Comparison of ENCODE assay signal across 29 cellular contexts in genomic region chr17:37726891-37727780, GRCh38. TPM values are rescaled to one million over a fixed set of nuclear protein-coding genes. Genes with fewer than 3 reads are reported as not detected.
DNase-seq lines count a peak whose midpoint lies in the region; ATAC-seq and TF ChIP-seq lines count a peak whose summit lies in the region.
"Had no signal": no experiment of that assay in that cellular context is flagged by ENCODE, and none has a peak within 500 bp of the region (broad histone marks: within the 10 kb centered on the region; RNA-seq: fewer than 3 reads in every experiment).

No MANE protein-coding gene starts in this region.

- H3K79me1 ChIP-seq in trophoblast cell (ENCODE audit: low read length), result no peaks in the 10 kb centered on the region

- H3K9ac ChIP-seq in neural progenitor cell, result no peak overlapping the region
- H3K9ac ChIP-seq in trophoblast cell (ENCODE audit: low read length), result no peak overlapping the region
- H3K9ac ChIP-seq: GM23248 had no signal

- H2BK5ac ChIP-seq in trophoblast cell (ENCODE audit: low read depth, low read length, poor library complexity), result no peak overlapping the region

- no peak overlapping the region for H2AK5ac ChIP-seq in trophoblast cell (ENCODE audit: low read length)

- H3K18ac ChIP-seq in trophoblast cell (ENCODE audit: low read length), result no peak overlapping the region

- H3K27ac ChIP-seq in neural progenitor cell (no peak overlapping the region), left ventricle myocardium inferior (replicated peaks) (no peak overlapping the region), aorta (ENCODE audit: low read depth in 1 of 2, low read length in 2 of 2) (no peak overlapping the region), trophoblast cell (ENCODE audit: low read depth, low read length) (no peak overlapping the region)
- H3K27ac ChIP-seq: cardiac muscle cell, gastrocnemius medialis, GM23248, thyroid gland had no signal

- POLR2A ChIA-PET in WTC11 (lab: Charles Lee), result interaction anchor here (0.6 kb wide), 1 partner anchor 40 kb away, joined by 3 read pairs; no protein-coding TSS in a partner anchor

- H2BK12ac ChIP-seq in trophoblast cell (ENCODE audit: low read length), result no peak overlapping the region

- no peaks in the 10 kb centered on the region for H3K79me2 ChIP-seq in neural progenitor cell (ENCODE audit: low read depth)
- no peaks in the 10 kb centered on the region for H3K79me2 ChIP-seq in trophoblast cell (ENCODE audit: control insufficient read depth, insufficient read depth, low read length, poor library complexity)

- intact Hi-C loops in left ventricle myocardium inferior (cut with micrococcal nuclease) (no loop called here), aorta (cut with DNase I) (no loop called here)

- H3K4me3 ChIP-seq in neural progenitor cell, result no peak overlapping the region
- no peak overlapping the region for H3K4me3 ChIP-seq in left ventricle myocardium inferior
- H3K4me3 ChIP-seq in aorta (ENCODE audit: low read length in 2 of 2), result no peak overlapping the region
- no peak overlapping the region for H3K4me3 ChIP-seq in trophoblast cell (ENCODE audit: low read depth, low read length)
- H3K4me3 ChIP-seq: cardiac muscle cell, gastrocnemius medialis, GM23248, thyroid gland had no signal

- H3K9me3 ChIP-seq in neural progenitor cell (ENCODE audit: low read depth) (no peaks in the 10 kb centered on the region), left ventricle myocardium inferior (replicated peaks) (no peaks in the 10 kb centered on the region), aorta (ENCODE audit: control insufficient read depth, low read length) (peaks cover 1% of the 10 kb centered on the region), trophoblast cell (ENCODE audit: insufficient read depth, low read depth, low read length) (no peaks in the 10 kb centered on the region)
- H3K9me3 ChIP-seq: gastrocnemius medialis, thyroid gland had no signal

- peaks cover 30% of the 10 kb centered on the region for H4K20me1 ChIP-seq in neural progenitor cell (ENCODE audit: low read depth)

- no peak overlapping the region for H2BK120ac ChIP-seq in trophoblast cell (ENCODE audit: insufficient read depth, low read length, poor library complexity)

- CTCF ChIA-PET in WTC11 (lab: Charles Lee), result no interaction called here

- no peak overlapping the region for H4K8ac ChIP-seq in trophoblast cell (ENCODE audit: low read depth, low read length)

- H3K4me2 ChIP-seq in neural progenitor cell, result peak overlapping the region; percentile 17
- H3K4me2 ChIP-seq in trophoblast cell (ENCODE audit: low read length), result no peak overlapping the region

- H2AFZ ChIP-seq in neural progenitor cell (replicated peaks) (no peak overlapping the region), trophoblast cell (ENCODE audit: insufficient read depth, low read length, poor library complexity) (no peak overlapping the region)
- H2AFZ ChIP-seq: GM23248 had no signal

- peak; percentile 69 for DNase-seq in ELF-1 (ENCODE audit: low read depth, low spot score)
- DNase-seq in WTC11 (ENCODE audit: low spot score), result no peak
- DNase-seq in left lobe of liver (ENCODE audit: low spot score), result no peak
- peak; percentile 55 for DNase-seq in neural progenitor cell (ENCODE audit: low spot score)
- DNase-seq in NK-92 (lab: John Stamatoyannopoulos, UW; ENCODE audit: unreplicated experiment), result no peak
- no peak for DNase-seq in left ventricle myocardium inferior
- DNase-seq in aorta, result no peak
- no peak for DNase-seq in trophoblast cell
- DNase-seq: activated CD4-positive, CD25-positive, alpha-beta regulatory T cell; activated naive CD4-positive, alpha-beta T cell treated with anti-CD3 and anti-CD28 coated beads, Interleukin-2, amount 50 U/mL, for 16 hours; AML-193; CD8-positive, alpha-beta T cell; gastrocnemius medialis; hippocampal formation; NCI-H1105; NCI-H1930; NCI-H524 treated with DMSO at 0.1 percent for 48 hours; NK-92 treated with Interleukin-12 subunit alpha and Interleukin-12 subunit beta, amount 100 ng/mL, for 24 hours; PC-3; SHP77; stimulated activated naive CD8-positive, alpha-beta T cell treated with anti-CD3 and anti-CD28 coated beads, Interleukin-15, amount 100 ng/mL, for 72 hours; thyroid gland had no signal

- peaks cover 42% of the 10 kb centered on the region for H3K4me1 ChIP-seq in neural progenitor cell
- H3K4me1 ChIP-seq in left ventricle myocardium inferior, result no peaks in the 10 kb centered on the region
- no peaks in the 10 kb centered on the region for H3K4me1 ChIP-seq in aorta (ENCODE audit: control insufficient read depth in 1 of 2, insufficient read depth in 2 of 2, low read length in 2 of 2)
- H3K4me1 ChIP-seq in trophoblast cell (ENCODE audit: control insufficient read depth in 1 of 2, insufficient read depth in 2 of 2, low read length in 2 of 2), result no peaks in the 10 kb centered on the region
- H3K4me1 ChIP-seq: gastrocnemius medialis had no signal

- H3K27ac Mint-ChIP-seq in WTC11 (no peak overlapping the region), neural progenitor cell (no peak overlapping the region)
- H3K27ac Mint-ChIP-seq: activated T-helper 1 cell treated with anti-CD3 and anti-CD28 coated beads, Interleukin-12 subunit alpha, Interleukin-12 subunit beta, Interleukin-2, Interleukin-4 antibody, amounts not matched to agents 30 ng/mL and 10 ng/mL and 1 ng/mL, durations not matched to agents 14 hours and 24 hours and 36 hours; CD8-positive, alpha-beta T cell; dendritic cell treated with granulocyte-macrophage colony-stimulating factor and Interleukin-4, amounts not matched to agents 40 ng/mL and 50 ng/mL, for 4 days had no signal

- no peak overlapping the region for H3K4me3 Mint-ChIP-seq in WTC11
- peak overlapping the region; percentile 10 for H3K4me3 Mint-ChIP-seq in neural progenitor cell
- H3K4me3 Mint-ChIP-seq: activated T-helper 1 cell treated with anti-CD3 and anti-CD28 coated beads, Interleukin-12 subunit alpha, Interleukin-12 subunit beta, Interleukin-2, Interleukin-4 antibody, amounts not matched to agents 30 ng/mL and 10 ng/mL and 1 ng/mL, durations not matched to agents 14 hours and 24 hours and 36 hours; CD8-positive, alpha-beta T cell; dendritic cell treated with granulocyte-macrophage colony-stimulating factor and Interleukin-4, amounts not matched to agents 40 ng/mL and 50 ng/mL, for 4 days; stimulated activated naive CD8-positive, alpha-beta T cell treated with anti-CD3 and anti-CD28 coated beads, Interleukin-15, amount 100 ng/mL, for 72 hours had no signal

- H4K91ac ChIP-seq in trophoblast cell (ENCODE audit: low read depth, low read length), result no peak overlapping the region

- no peak overlapping the region for H3K4ac ChIP-seq in trophoblast cell (ENCODE audit: low read depth, low read length)

- H3F3A ChIP-seq in neural progenitor cell (ENCODE audit: low read depth), result peaks cover 35% of the 10 kb centered on the region

- H3K14ac ChIP-seq in trophoblast cell (ENCODE audit: low read length), result no peak overlapping the region

- H3K4me1 Mint-ChIP-seq in WTC11, result peaks cover 11% of the 10 kb centered on the region
- peaks cover 48% of the 10 kb centered on the region for H3K4me1 Mint-ChIP-seq in neural progenitor cell

- 70 to 75% methylated on average over 15 of the region's 15 CpGs for WGBS in aorta, 2 donors
- no CpG with 5 or more reads among the region's 15 CpGs for WGBS in trophoblast cell (ENCODE audit: extremely low coverage, insufficient coverage, insufficient read length)

- H3K36me3 Mint-ChIP-seq in WTC11 (no peaks in the 10 kb centered on the region), neural progenitor cell (no peaks in the 10 kb centered on the region)
- H3K36me3 Mint-ChIP-seq: CD8-positive, alpha-beta T cell had no signal

- H3K27me3 Mint-ChIP-seq in WTC11 (ENCODE audit: low read depth), result peaks cover 5% of the 10 kb centered on the region
- peaks cover 12% of the 10 kb centered on the region for H3K27me3 Mint-ChIP-seq in neural progenitor cell (ENCODE audit: insufficient read depth, low read depth)

- H3K23ac ChIP-seq in trophoblast cell (ENCODE audit: low read length), result no peak overlapping the region

- H3K27me3 ChIP-seq in neural progenitor cell (peaks cover 22% of the 10 kb centered on the region), left ventricle myocardium inferior (ENCODE audit: low read depth) (peaks cover 6% of the 10 kb centered on the region), aorta (ENCODE audit: control insufficient read depth in 1 of 2, insufficient read depth in 2 of 2, low read length in 1 of 2) (no peaks in the 10 kb centered on the region), trophoblast cell (ENCODE audit: insufficient read depth, low read length) (no peaks in the 10 kb centered on the region)
- H3K27me3 ChIP-seq: cardiac muscle cell, thyroid gland had no signal

- ATAC-seq in WTC11, result peak; percentile 39; the same call in 1 of the 2 replicates
- peak; percentile 58 for ATAC-seq in left lobe of liver
- no peak for ATAC-seq in aorta (ENCODE audit: low FRiP score)
- ATAC-seq: CD8-positive, alpha-beta T cell; gastrocnemius medialis; PC-3; stimulated activated naive CD8-positive, alpha-beta T cell treated with anti-CD3 and anti-CD28 coated beads, Interleukin-15, amount 100 ng/mL, for 72 hours had no signal

- no peak for TF ChIP-seq CTCF in WTC11 (IDR thresholded peaks at IDR 0.05)
- no peak for TF ChIP-seq CTCF in neural progenitor cell (IDR thresholded peaks at IDR 0.05)
- no peak for TF ChIP-seq CTCF in left ventricle myocardium inferior (IDR thresholded peaks at IDR 0.05; ENCODE audit: borderline replicate concordance)

- H3K9me3 Mint-ChIP-seq in WTC11 (no peaks in the 10 kb centered on the region), neural progenitor cell (no peaks in the 10 kb centered on the region)
- H3K9me3 Mint-ChIP-seq: activated T-helper 1 cell treated with anti-CD3 and anti-CD28 coated beads, Interleukin-12 subunit alpha, Interleukin-12 subunit beta, Interleukin-2, Interleukin-4 antibody, amounts not matched to agents 30 ng/mL and 10 ng/mL and 1 ng/mL, durations not matched to agents 14 hours and 24 hours and 36 hours; CD8-positive, alpha-beta T cell; dendritic cell treated with granulocyte-macrophage colony-stimulating factor and Interleukin-4, amounts not matched to agents 40 ng/mL and 50 ng/mL, for 4 days; stimulated activated naive CD8-positive, alpha-beta T cell treated with anti-CD3 and anti-CD28 coated beads, Interleukin-15, amount 100 ng/mL, for 72 hours had no signal

- H3K36me3 ChIP-seq in neural progenitor cell (no peaks in the 10 kb centered on the region), left ventricle myocardium inferior (no peaks in the 10 kb centered on the region), aorta (ENCODE audit: control insufficient read depth in 1 of 2, insufficient read depth in 2 of 2, low read length in 1 of 2) (no peaks in the 10 kb centered on the region), trophoblast cell (ENCODE audit: control insufficient read depth in 1 of 2, insufficient read depth in 2 of 2, low read length in 2 of 2) (no peaks in the 10 kb centered on the region)
- H3K36me3 ChIP-seq: cardiac muscle cell, gastrocnemius medialis, thyroid gland had no signal

- no peak overlapping the region for H4K12ac ChIP-seq in trophoblast cell (ENCODE audit: low read depth, low read length)

RNA-seq across cellular contexts. Expression of gene HNF1B, which starts 17.7 kb away (rescaled TPM):
- total RNA-seq in WTC11 (2021) (0.14 to 0.26 TPM (median 0.23 TPM) in 3 replicates), left lobe of liver (8.4 TPM), neural progenitor cell (ENCODE audit: low replicate concordance) (0.15 TPM in 1 of 2 replicates, not detected in the other), left ventricle myocardium inferior (not detected), aorta (not detected)
- under 1 TPM in 1 of 2 donors, not detected in 1; 0.88 TPM for polyA plus RNA-seq in aorta
- polyA plus RNA-seq in trophoblast cell (2013), result 0.03 TPM in 1 of 2 replicates, not detected in the other
- total RNA-seq: cardiac muscle cell; CD8-positive, alpha-beta T cell; gastrocnemius medialis; GM23248; IMR-90; mononuclear cell; posterior vena cava; thyroid gland had no signal
- polyA plus RNA-seq: cardiac muscle cell, GM23248, IMR-90 had no signal

Comparison
In these comparisons a context has a peak if more than half of its experiments do, and no peak if none do; other contexts are left out.
1. DNase-seq: peak in ELF-1 (single experiment) and neural progenitor cell (single experiment); none in WTC11 (single experiment), left lobe of liver (single experiment), NK-92 (single experiment), left ventricle myocardium inferior (single experiment), aorta (0 of 2) and trophoblast cell (0 of 2).